In the genomic region with DNA sequence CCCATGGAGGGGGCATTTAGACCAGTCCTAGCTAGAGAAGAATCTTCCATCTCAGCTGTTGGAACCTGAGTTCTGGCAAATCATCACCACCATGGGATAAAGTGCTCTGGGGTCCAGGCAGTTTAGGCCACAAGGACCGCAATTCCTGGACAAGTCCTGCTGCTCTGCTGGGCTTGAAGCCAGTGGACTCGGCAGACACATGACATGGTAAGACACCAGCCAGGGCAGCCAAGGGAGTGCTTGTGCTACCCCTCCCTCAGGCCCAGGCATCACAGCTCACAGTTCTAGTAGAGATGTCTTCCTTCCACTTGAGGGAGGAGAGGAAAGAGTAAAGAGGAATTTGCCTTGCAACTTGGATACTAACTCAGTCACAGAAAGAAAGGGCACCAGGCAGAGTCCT, we compare ENCODE assay signal across 19 cellular contexts.
DNase-seq lines count a peak whose midpoint lies in the region; ATAC-seq, FAIRE-seq and TF ChIP-seq lines count a peak whose summit lies in the region.
"Had no signal": no experiment of that assay in that cellular context is flagged by ENCODE, and none has a peak within 500 bp of the region (broad histone marks: within the 10 kb centered on the region; RNA-seq: fewer than 3 reads in every experiment).

No MANE protein-coding gene starts in this region.

- H3K23ac ChIP-seq in neuronal stem cell (ENCODE audit: low read depth, low read length, poor library complexity) = no peak overlapping the region

- intact Hi-C loops in left ventricle myocardium inferior (cut with micrococcal nuclease) = no loop called here

- H2AFZ ChIP-seq in neuronal stem cell (ENCODE audit: low read length) (no peak overlapping the region), hepatocyte (no peak overlapping the region)

- peak overlapping the region; percentile 31 for H3K18ac ChIP-seq in neuronal stem cell (ENCODE audit: low read length)

- no peak overlapping the region for H3K4me2 ChIP-seq in neuronal stem cell (ENCODE audit: insufficient read depth, low read length, poor library complexity, severe bottlenecking)
- H3K4me2 ChIP-seq in hepatocyte = no peak overlapping the region

- no peaks in the 10 kb centered on the region for H3K4me1 ChIP-seq in left ventricle myocardium inferior
- no peaks in the 10 kb centered on the region for H3K4me1 ChIP-seq in neuronal stem cell (ENCODE audit: control insufficient read depth in 2 of 2, insufficient read depth in 1 of 2, low read depth in 1 of 2, low read length in 2 of 2)
- peaks cover 3% of the 10 kb centered on the region for H3K4me1 ChIP-seq in hepatocyte (ENCODE audit: insufficient read depth)
- H3K4me1 ChIP-seq: HAP-1 had no signal

- H3K27ac ChIP-seq in left ventricle myocardium inferior (replicated peaks) (no peak overlapping the region), neuronal stem cell (replicated peaks; ENCODE audit: low read length) (no peak overlapping the region), hepatocyte (no peak overlapping the region)

- no peaks in the 10 kb centered on the region for H3K36me3 ChIP-seq in bronchial epithelial cell (ENCODE audit: control insufficient read depth, insufficient read depth, low read length)
- no peaks in the 10 kb centered on the region for H3K36me3 ChIP-seq in left ventricle myocardium inferior
- no peaks in the 10 kb centered on the region for H3K36me3 ChIP-seq in neuronal stem cell (replicated peaks in 1 of 2; ENCODE audit: control insufficient read depth in 2 of 2, insufficient read depth in 2 of 2, low read length in 2 of 2)
- H3K36me3 ChIP-seq in hepatocyte (replicated peaks; ENCODE audit: insufficient read depth, low read depth) = no peaks in the 10 kb centered on the region
- H3K36me3 ChIP-seq: HAP-1 had no signal

- no peaks in the 10 kb centered on the region for H3K79me2 ChIP-seq in hepatocyte

- H2BK5ac ChIP-seq in neuronal stem cell (ENCODE audit: low read length) = no peak overlapping the region

- no CpG with 5 or more reads among the region's 2 CpGs for WGBS in neuronal stem cell (ENCODE audit: extremely low coverage in 2 of 2, insufficient read length in 2 of 2, insufficient replicate concordance in 1 of 2), 2 donors
- 89% methylated on average over 2 of the region's 2 CpGs for WGBS in hepatocyte (ENCODE audit: low lambda C conversion rate, missing lambda C conversion rate)

- no peak for TF ChIP-seq CTCF in bronchial epithelial cell (IDR thresholded peaks at IDR 0.05; ENCODE audit: insufficient read depth, low read length, severe bottlenecking)
- TF ChIP-seq CTCF in left ventricle myocardium inferior (IDR thresholded peaks at IDR 0.05; ENCODE audit: borderline replicate concordance) = no peak
- TF ChIP-seq CTCF in hepatocyte (IDR thresholded peaks at IDR 0.05; ENCODE audit: poor library complexity) = no peak

- no peak overlapping the region for H3K9ac ChIP-seq in neuronal stem cell (ENCODE audit: low read depth, low read length, poor library complexity)

- FAIRE-seq in bronchial epithelial cell (lab: Jason Lieb, UNC) = peak; percentile 36
- FAIRE-seq: GM12891, GM18507, H54 had no signal

- H2BK15ac ChIP-seq in neuronal stem cell (ENCODE audit: low read length) = no peak overlapping the region

- H3K9me3 ChIP-seq in left ventricle myocardium inferior (replicated peaks) (no peaks in the 10 kb centered on the region), neuronal stem cell (replicated peaks in 1 of 2; ENCODE audit: control insufficient read depth in 2 of 2, insufficient read depth in 1 of 2, low read depth in 1 of 2, low read length in 2 of 2) (peaks cover 0 to 1% of the 10 kb centered on the region in 2 donors), hepatocyte (ENCODE audit: low read depth) (no peaks in the 10 kb centered on the region)
- H3K9me3 ChIP-seq: HAP-1 had no signal

- H4K91ac ChIP-seq in neuronal stem cell (ENCODE audit: low read depth, low read length, poor library complexity) = no peak overlapping the region

- no peak overlapping the region for H2BK120ac ChIP-seq in neuronal stem cell (ENCODE audit: low read depth, low read length)

- DNase-seq in bronchial epithelial cell (ENCODE audit: low read depth) = no peak
- DNase-seq in left ventricle myocardium inferior = peak; percentile 15
- no peak for DNase-seq in neuronal stem cell (ENCODE audit: low spot score)
- DNase-seq in RPMI8226 = no peak
- no peak for DNase-seq in hepatocyte (ENCODE audit: low spot score)
- DNase-seq: C1 segment of cervical spinal cord; Calu3; CD4-positive, alpha-beta memory T cell; COR-L47; DMS53; DMS79 treated with DMSO at 0.1 percent for 48 hours; GF-D8; GOT3; HFFc6 had no signal

- no peaks in the 10 kb centered on the region for H3K9me2 ChIP-seq in hepatocyte (replicated peaks; ENCODE audit: insufficient read depth)

- no peaks in the 10 kb centered on the region for H4K20me1 ChIP-seq in hepatocyte (ENCODE audit: insufficient read depth, poor library complexity, severe bottlenecking)

- H3K4me3 ChIP-seq in bronchial epithelial cell (ENCODE audit: low read depth, low read length) = no peak overlapping the region
- no peak overlapping the region for H3K4me3 ChIP-seq in left ventricle myocardium inferior
- no peak overlapping the region for H3K4me3 ChIP-seq in neuronal stem cell (ENCODE audit: low read length in 2 of 2)
- H3K4me3 ChIP-seq in hepatocyte = no peak overlapping the region
- H3K4me3 ChIP-seq: HAP-1 had no signal

- no peak overlapping the region for H4K8ac ChIP-seq in neuronal stem cell (ENCODE audit: low read depth, low read length)

- no peak overlapping the region for H2BK12ac ChIP-seq in neuronal stem cell (ENCODE audit: low read length)

- ATAC-seq in GM21390 (IDR thresholded peaks at IDR 0.05; ENCODE audit: unreplicated experiment) = no peak

- no peak overlapping the region for H3K14ac ChIP-seq in neuronal stem cell (ENCODE audit: low read length)

- no peak overlapping the region for H2AK5ac ChIP-seq in neuronal stem cell (ENCODE audit: low read depth, low read length)

- no peaks in the 10 kb centered on the region for H3K79me1 ChIP-seq in neuronal stem cell (ENCODE audit: low read depth, low read length)

- no peak overlapping the region for H3K4ac ChIP-seq in neuronal stem cell (ENCODE audit: low read length)

- no peaks in the 10 kb centered on the region for H3K27me3 ChIP-seq in bronchial epithelial cell (ENCODE audit: control insufficient read depth, insufficient read depth, low read length)
- no peaks in the 10 kb centered on the region for H3K27me3 ChIP-seq in left ventricle myocardium inferior (ENCODE audit: low read depth)
- no peaks in the 10 kb centered on the region for H3K27me3 ChIP-seq in neuronal stem cell (ENCODE audit: control insufficient read depth in 3 of 3, insufficient read depth in 3 of 3, low read depth in 1 of 3, low read length in 3 of 3)
- no peaks in the 10 kb centered on the region for H3K27me3 ChIP-seq in hepatocyte
